In the genomic region with DNA sequence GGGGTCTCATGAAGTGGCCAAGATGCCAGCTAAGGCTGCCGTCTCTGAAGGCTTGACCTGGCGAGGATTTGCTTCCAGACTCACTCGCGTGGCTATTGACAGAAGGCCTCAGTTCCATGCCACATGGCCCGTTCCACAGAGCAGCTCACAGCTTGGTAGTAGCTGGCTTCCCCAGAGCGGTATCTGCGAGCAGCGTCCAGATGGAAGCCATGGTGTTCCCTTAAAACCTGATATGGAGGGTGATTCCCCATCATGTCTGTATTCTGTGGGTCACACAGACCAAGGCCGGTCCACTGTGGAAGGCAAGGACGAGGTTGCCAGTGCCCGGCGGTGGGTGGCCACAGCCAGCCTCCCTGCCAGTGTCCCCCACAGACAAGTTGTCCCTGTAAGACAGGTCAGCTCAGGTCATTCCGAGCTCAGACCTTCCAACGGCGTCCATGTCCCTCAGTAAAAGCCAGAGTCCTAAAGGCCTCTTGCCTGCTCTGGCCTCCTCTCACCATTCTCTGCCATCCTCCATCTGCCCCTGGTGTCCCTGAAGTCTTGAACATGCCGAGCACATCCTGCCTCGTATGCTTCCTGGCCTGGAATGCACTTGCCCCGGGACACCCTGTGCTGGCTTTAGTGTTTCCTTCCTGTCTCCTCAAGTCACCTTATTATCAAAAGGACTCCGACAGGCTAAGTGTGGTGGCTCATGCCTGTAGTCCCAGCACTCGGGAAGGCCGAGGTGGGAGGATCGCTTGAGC, we compare ENCODE assay signal across 16 cellular contexts.
A peak's percentile ranks its signal among the peaks of the same experiment; 100 is the strongest.
DNase-seq lines count a peak whose midpoint lies in the region; ATAC-seq lines count a peak whose summit lies in the region.
"Had no signal": no experiment of that assay in that cellular context is flagged by ENCODE, and none has a peak within 500 bp of the region (broad histone marks: within the 10 kb centered on the region; RNA-seq: fewer than 3 reads in every experiment).

No MANE protein-coding gene starts in this region.

- WGBS in neuronal stem cell (ENCODE audit: extremely low coverage in 2 of 2, insufficient read length in 2 of 2, insufficient replicate concordance in 1 of 2), 2 donors, result no CpG with 5 or more reads among the region's 22 CpGs

- H2BK12ac ChIP-seq in neuronal stem cell (ENCODE audit: low read length), result no peak overlapping the region

- no peaks in the 10 kb centered on the region for H3K9me3 Mint-ChIP-seq in stimulated activated naive CD8-positive, alpha-beta T cell treated with anti-CD3 and anti-CD28 coated beads, Interleukin-15, Interleukin-2, amounts not matched to agents 100 ng/mL and 50 ng/mL, for 24 hours
- H3K9me3 Mint-ChIP-seq: CD8-positive, alpha-beta T cell had no signal

- no peak overlapping the region for H2BK120ac ChIP-seq in neuronal stem cell (ENCODE audit: low read depth, low read length)

- H2AFZ ChIP-seq in neuronal stem cell (ENCODE audit: low read length), result no peak overlapping the region

- no peak overlapping the region for H3K27ac ChIP-seq in neuronal stem cell (replicated peaks; ENCODE audit: low read length)
- H3K27ac ChIP-seq: SK-N-MC, suprapubic skin had no signal

- H3K79me1 ChIP-seq in neuronal stem cell (ENCODE audit: low read depth, low read length), result no peaks in the 10 kb centered on the region

- no peak for DNase-seq in stimulated activated naive CD8-positive, alpha-beta T cell treated with anti-CD3 and anti-CD28 coated beads, Interleukin-15, Interleukin-2, amounts not matched to agents 100 U/mL and 50 U/mL, for 24 hours
- DNase-seq in left cardiac atrium, result no peak
- no peak for DNase-seq in neuronal stem cell (ENCODE audit: low spot score)
- no peak for DNase-seq in activated T-cell treated with anti-CD3 and anti-CD28 coated beads, Interleukin-2, amount 50 U/mL, for 1 hour
- DNase-seq in stimulated activated CD4-positive, alpha-beta T cell treated with anti-CD3 and anti-CD28 coated beads, Interleukin-2, amount 100 ng/mL, for 48 hours, result no peak
- DNase-seq in Ammon's horn (ENCODE audit: low spot score), result no peak
- DNase-seq: ACHN, activated gamma-delta T cell, NCI-H1694, NCI-H510A, nucleus accumbens had no signal

- H3K27me3 Mint-ChIP-seq in stimulated activated naive CD8-positive, alpha-beta T cell treated with anti-CD3 and anti-CD28 coated beads, Interleukin-15, Interleukin-2, amounts not matched to agents 100 ng/mL and 50 ng/mL, for 24 hours, result no peaks in the 10 kb centered on the region

- peaks cover 36 to 62% of the 10 kb centered on the region in 2 donors for H3K36me3 ChIP-seq in neuronal stem cell (replicated peaks in 1 of 2; ENCODE audit: control insufficient read depth in 2 of 2, insufficient read depth in 2 of 2, low read length in 2 of 2)

- H3K14ac ChIP-seq in neuronal stem cell (ENCODE audit: low read length), result no peak overlapping the region

- no peak overlapping the region for H3K4me3 Mint-ChIP-seq in stimulated activated naive CD8-positive, alpha-beta T cell treated with anti-CD3 and anti-CD28 coated beads, Interleukin-15, Interleukin-2, amounts not matched to agents 100 ng/mL and 50 ng/mL, for 24 hours
- H3K4me3 Mint-ChIP-seq: CD8-positive, alpha-beta T cell had no signal

- H3K27ac Mint-ChIP-seq in stimulated activated naive CD8-positive, alpha-beta T cell treated with anti-CD3 and anti-CD28 coated beads, Interleukin-15, Interleukin-2, amounts not matched to agents 100 ng/mL and 50 ng/mL, for 24 hours, result peak overlapping the region; percentile 29
- H3K27ac Mint-ChIP-seq: CD8-positive, alpha-beta T cell had no signal

- no peak for ATAC-seq in stimulated activated naive CD8-positive, alpha-beta T cell treated with anti-CD3 and anti-CD28 coated beads, Interleukin-15, Interleukin-2, amounts not matched to agents 100 U/mL and 50 U/mL, for 24 hours
- peak; percentile 53 to 55 for ATAC-seq in left cardiac atrium
- ATAC-seq in GM19452 (IDR thresholded peaks at IDR 0.05; ENCODE audit: unreplicated experiment), result no peak
- ATAC-seq: CD8-positive, alpha-beta T cell had no signal

- H3K4me2 ChIP-seq in neuronal stem cell (ENCODE audit: insufficient read depth, low read length, poor library complexity, severe bottlenecking), result no peak overlapping the region

- H3K4ac ChIP-seq in neuronal stem cell (ENCODE audit: low read length), result no peak overlapping the region

- H4K8ac ChIP-seq in neuronal stem cell (ENCODE audit: low read depth, low read length), result no peak overlapping the region

- H2AK5ac ChIP-seq in neuronal stem cell (ENCODE audit: low read depth, low read length), result no peak overlapping the region

- no peak overlapping the region for H2BK5ac ChIP-seq in neuronal stem cell (ENCODE audit: low read length)

- no peak overlapping the region for H2BK15ac ChIP-seq in neuronal stem cell (ENCODE audit: low read length)

- H3K9ac ChIP-seq in neuronal stem cell (ENCODE audit: low read depth, low read length, poor library complexity), result no peak overlapping the region

- H4K91ac ChIP-seq in neuronal stem cell (ENCODE audit: low read depth, low read length, poor library complexity), result no peak overlapping the region

- peak overlapping the region; percentile 9 for H3K18ac ChIP-seq in neuronal stem cell (ENCODE audit: low read length)

- intact Hi-C loops in left cardiac atrium (cut with DNase I), result no loop called here

- no peak overlapping the region for H3K4me3 ChIP-seq in neuronal stem cell (ENCODE audit: low read length in 2 of 2)
- H3K4me3 ChIP-seq: SK-N-MC, suprapubic skin had no signal

- H3K36me3 Mint-ChIP-seq in stimulated activated naive CD8-positive, alpha-beta T cell treated with anti-CD3 and anti-CD28 coated beads, Interleukin-15, Interleukin-2, amounts not matched to agents 100 ng/mL and 50 ng/mL, for 24 hours (ENCODE audit: low read depth), result peaks cover 15% of the 10 kb centered on the region

- H3K9me3 ChIP-seq in neuronal stem cell (replicated peaks in 1 of 2; ENCODE audit: control insufficient read depth in 2 of 2, insufficient read depth in 1 of 2, low read depth in 1 of 2, low read length in 2 of 2), result peaks cover 0 to 5% of the 10 kb centered on the region in 2 donors
- H3K9me3 ChIP-seq: suprapubic skin had no signal

- H3K23ac ChIP-seq in neuronal stem cell (ENCODE audit: low read depth, low read length, poor library complexity), result no peak overlapping the region

- no peaks in the 10 kb centered on the region for H3K27me3 ChIP-seq in neuronal stem cell (ENCODE audit: control insufficient read depth in 3 of 3, insufficient read depth in 3 of 3, low read depth in 1 of 3, low read length in 3 of 3)
- H3K27me3 ChIP-seq: suprapubic skin had no signal

- peaks cover 7% of the 10 kb centered on the region for H3K4me1 Mint-ChIP-seq in stimulated activated naive CD8-positive, alpha-beta T cell treated with anti-CD3 and anti-CD28 coated beads, Interleukin-15, Interleukin-2, amounts not matched to agents 100 ng/mL and 50 ng/mL, for 24 hours (ENCODE audit: low read depth)

- H3K4me1 ChIP-seq in neuronal stem cell (ENCODE audit: control insufficient read depth in 2 of 2, insufficient read depth in 1 of 2, low read depth in 1 of 2, low read length in 2 of 2), result peaks cover 0 to 5% of the 10 kb centered on the region in 2 donors
- H3K4me1 ChIP-seq: suprapubic skin had no signal

Comparison
In these comparisons a context has a peak if more than half of its experiments do, and no peak if none do; other contexts are left out.
1. ATAC-seq: peak in left cardiac atrium (2 of 2); none in stimulated activated naive CD8-positive, alpha-beta T cell treated with anti-CD3 and anti-CD28 coated beads, Interleukin-15, Interleukin-2, amounts not matched to agents 100 U/mL and 50 U/mL, for 24 hours (single experiment) and GM19452 (single experiment).